ENCODE assay signal across 8 cellular contexts in the genomic region with DNA sequence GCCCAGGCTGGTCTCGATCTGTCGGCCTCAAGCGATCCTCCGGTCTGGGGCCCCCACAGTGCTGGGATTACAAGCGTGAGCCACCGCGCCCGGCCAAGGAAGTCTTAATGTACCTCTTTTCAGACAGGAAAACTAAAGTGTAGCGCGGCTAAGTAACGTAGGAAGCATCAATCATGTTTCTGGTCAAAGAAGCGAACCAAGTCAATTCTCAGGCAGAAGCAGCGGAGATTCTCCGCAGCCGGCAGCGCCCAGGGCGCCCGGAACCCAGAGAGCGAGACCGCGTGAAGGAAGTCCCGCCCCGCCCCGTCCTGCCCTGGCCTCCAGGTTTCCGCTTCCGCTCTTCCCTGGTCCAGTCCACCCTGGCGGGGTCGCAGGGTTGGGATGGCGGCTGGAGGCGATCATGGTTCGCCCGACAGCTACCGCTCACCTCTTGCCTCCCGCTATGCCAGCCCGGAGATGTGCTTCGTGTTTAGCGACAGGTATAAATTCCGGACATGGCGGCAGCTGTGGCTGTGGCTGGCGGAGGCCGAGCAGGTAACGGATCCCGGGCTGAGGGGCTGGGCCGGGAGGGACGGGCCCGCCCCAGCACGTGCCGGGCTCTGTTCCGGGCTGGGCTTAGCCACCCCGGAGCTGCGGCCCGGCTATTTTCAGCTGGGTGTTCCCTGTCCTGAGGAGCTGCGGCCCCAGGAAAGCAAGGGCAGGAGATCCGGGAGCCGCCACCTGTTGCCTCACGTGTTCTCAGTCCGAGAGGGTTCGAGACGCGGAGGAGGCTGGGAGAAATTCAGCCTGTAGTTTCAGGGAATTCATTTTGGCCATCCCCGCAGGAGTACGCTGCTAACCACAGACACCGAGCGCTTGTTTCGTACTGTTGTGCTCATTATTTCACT. TPM values are rescaled to one million over a fixed set of nuclear protein-coding genes. Genes with fewer than 3 reads are reported as not detected.
DNase-seq lines count a peak whose midpoint lies in the region; ATAC-seq and TF ChIP-seq lines count a peak whose summit lies in the region.

A gene (plus strand): TSS at position 323 of the 887 bp plus-strand sequence. CDS start 59 bp downstream, at position 382.

- WGBS in hepatocyte (ENCODE audit: low lambda C conversion rate, missing lambda C conversion rate), result under 1% methylated on average over 58 of the region's 65 CpGs

- H3K9me3 ChIP-seq in hepatocyte (ENCODE audit: low read depth), result no peaks in the 10 kb centered on the region

- peak within 1 kb of the TSS; percentile 95 for H2AFZ ChIP-seq in hepatocyte

- peaks cover 13% of the 10 kb centered on the region for H3K4me1 ChIP-seq in hepatocyte (ENCODE audit: insufficient read depth)

- H3K4me3 ChIP-seq in hepatocyte (peak within 1 kb of the TSS; percentile 92), retinal pigment epithelial cell (ENCODE audit: low read length) (peak within 1 kb of the TSS; percentile 90)

- TF ChIP-seq CTCF in GM13976 (IDR thresholded peaks at IDR 0.05; ENCODE audit: borderline replicate concordance, control extremely low read depth, extremely low read depth, insufficient read depth, missing control alignments) (no peak), hepatocyte (IDR thresholded peaks at IDR 0.05; ENCODE audit: poor library complexity) (no peak), retinal pigment epithelial cell (conservative IDR thresholded peaks at IDR 0.05; ENCODE audit: low read depth, low read length) (peak; percentile 13)

- peaks cover 48% of the 10 kb centered on the region for H3K79me2 ChIP-seq in hepatocyte

- H4K20me1 ChIP-seq in hepatocyte (ENCODE audit: insufficient read depth, poor library complexity, severe bottlenecking), result peaks cover 10% of the 10 kb centered on the region

- DNase-seq in GM13976 (ENCODE audit: low spot score) (peak; percentile 93), NCI-H1930 (lab: John Stamatoyannopoulos, UW) (peak; percentile 71 to 83), T1000 (lab: John Stamatoyannopoulos, UW) (peak; percentile 71), astrocyte of the hippocampus (ENCODE audit: low read depth, low spot score) (peak; percentile 95), hepatocyte (ENCODE audit: low spot score) (peak; percentile 94), retinal pigment epithelial cell (ENCODE audit: low read depth) (peak; percentile 55)

- no peaks in the 10 kb centered on the region for H3K9me2 ChIP-seq in hepatocyte (replicated peaks; ENCODE audit: insufficient read depth)

- no peaks in the 10 kb centered on the region for H3K27me3 ChIP-seq in hepatocyte

- H3K4me2 ChIP-seq in hepatocyte, result peak within 1 kb of the TSS; percentile 91

- H3K27ac ChIP-seq in hepatocyte, result peak within 1 kb of the TSS; percentile 94

- in situ Hi-C loops in GM13976 (cut with MboI; ENCODE audit: low sequenced_read_pairs, unreplicated experiment), result loop anchor here (10.0 kb wide), 1 partner anchor 312 kb away; no protein-coding TSS in a partner anchor

- H3K36me3 ChIP-seq in hepatocyte (replicated peaks; ENCODE audit: insufficient read depth, low read depth), result no peaks in the 10 kb centered on the region

- ATAC-seq in HG02852 (IDR thresholded peaks at IDR 0.05; ENCODE audit: unreplicated experiment) (peak; percentile 86), GM18520 (IDR thresholded peaks at IDR 0.05; ENCODE audit: unreplicated experiment) (no peak)

RNA-seq across cellular contexts. Expression of the gene that starts here (rescaled TPM):
- 81.8 and 89.6 TPM in 2 replicates for total RNA-seq in hepatocyte
- 54.8 and 66.1 TPM in 2 replicates for polyA plus RNA-seq in hepatocyte
